8 cellular contexts compared by ENCODE assay signal in genomic region chr16:18762713-18763112, GRCh38. TPM values are rescaled to one million over a fixed set of nuclear protein-coding genes. Genes with fewer than 3 reads are reported as not detected.
DNase-seq lines count a peak whose midpoint lies in the region; ATAC-seq, FAIRE-seq and TF ChIP-seq lines count a peak whose summit lies in the region.
"Not testable (repeated sequence)": the region's sequence is repeated elsewhere in the genome, so short reads cannot be mapped to it uniquely, and the experiment has no call there.

No MANE protein-coding gene starts in this region.

- H4K5ac ChIP-seq in IMR-90 (ENCODE audit: low read depth, low read length) = not testable (repeated sequence)

- not testable (repeated sequence) for H2BK120ac ChIP-seq in IMR-90 (ENCODE audit: low read depth, low read length)

- DNase-seq in GM19239 (ENCODE audit: insufficient read length, low spot score); IMR-90; activated naive CD4-positive, alpha-beta T cell treated with anti-CD3 and anti-CD28 coated beads, Interleukin-2, amount 50 U/mL, for 72 hours (ENCODE audit: low spot score in 2 of 2); lung (ENCODE audit: low spot score): not testable (repeated sequence)

- intact Hi-C loops in IMR-90 (cut with micrococcal nuclease) = not testable (repeated sequence)

- not testable (repeated sequence) for H3K4me2 ChIP-seq in IMR-90 (ENCODE audit: low read depth, low read length)

- not testable (repeated sequence) for H4K20me1 ChIP-seq in IMR-90 (ENCODE audit: insufficient read depth, low read length)

- peak; percentile 66 for FAIRE-seq in GM19239 (lab: Jason Lieb, UNC)

- not testable (repeated sequence) for H4K8ac ChIP-seq in IMR-90 (ENCODE audit: low read depth in 2 of 2, low read length in 2 of 2)

- H2AFZ ChIP-seq in IMR-90 (replicated peaks; ENCODE audit: low read length, poor library complexity) = not testable (repeated sequence)

- not testable (repeated sequence) for H3K14ac ChIP-seq in IMR-90 (replicated peaks; ENCODE audit: low read depth, low read length)

- TF ChIP-seq CTCF in IMR-90 (conservative IDR thresholded peaks at IDR 0.05; ENCODE audit: low read depth, low read length); lung (IDR thresholded peaks at IDR 0.05; ENCODE audit: control extremely low read depth, extremely low read depth): not testable (repeated sequence)

- H3K27me3 ChIP-seq in IMR-90 (ENCODE audit: control insufficient read depth, insufficient read depth, low read length); lung (ENCODE audit: control insufficient read depth, insufficient read depth): not testable (repeated sequence)

- in situ Hi-C loops in IMR-90 (cut with MboI; ENCODE audit: low sequenced_read_pairs) = not testable (repeated sequence)

- H3K36me3 Mint-ChIP-seq in activated naive CD4-positive, alpha-beta T cell treated with anti-CD3 and anti-CD28 coated beads, Interleukin-2, amount 50 U/mL, for 72 hours = not testable (repeated sequence)

- not testable (repeated sequence) for H3K56ac ChIP-seq in IMR-90 (ENCODE audit: extremely low read depth, insufficient read depth, low read length)

- CTCF ChIA-PET in IMR-90 (lab: Yijun Ruan, JAX) = not testable (repeated sequence)

- H3K9me1 ChIP-seq in IMR-90 (ENCODE audit: insufficient read depth, low read length) = not testable (repeated sequence)

- not testable (repeated sequence) for H3K4ac ChIP-seq in IMR-90 (ENCODE audit: low read depth, low read length)

- H2BK20ac ChIP-seq in IMR-90 (ENCODE audit: low read depth, low read length) = not testable (repeated sequence)

- not testable (repeated sequence) for H2AK9ac ChIP-seq in IMR-90 (replicated peaks; ENCODE audit: low read depth, low read length, poor library complexity)

- TF ChIP-seq POLR2A in IMR-90 (IDR thresholded peaks at IDR 0.05; ENCODE audit: low read depth, low read length) = not testable (repeated sequence)

- peak; percentile 47 for ATAC-seq in GM18502 (IDR thresholded peaks at IDR 0.05; ENCODE audit: poor library complexity, unreplicated experiment)
- peak; percentile 57 for ATAC-seq in GM21619 (IDR thresholded peaks at IDR 0.05; ENCODE audit: unreplicated experiment)
- ATAC-seq in HG02870 (IDR thresholded peaks at IDR 0.05; ENCODE audit: unreplicated experiment) = peak; percentile 52
- peak; percentile 46 for ATAC-seq in HG03139 (IDR thresholded peaks at IDR 0.05; ENCODE audit: unreplicated experiment)
- peak; percentile 66 for ATAC-seq in IMR-90 (ENCODE audit: low read depth)
- ATAC-seq in activated naive CD4-positive, alpha-beta T cell treated with anti-CD3 and anti-CD28 coated beads, Interleukin-2, amount 50 U/mL, for 72 hours = peak; percentile 30 to 69
- peak; percentile 22 for ATAC-seq in lung (ENCODE audit: insufficient read depth, low FRiP score)

- H3K36me3 ChIP-seq in IMR-90 (ENCODE audit: control insufficient read depth, insufficient read depth, low read length); lung (ENCODE audit: control insufficient read depth in 2 of 2, insufficient read depth in 2 of 2, low read length in 2 of 2): not testable (repeated sequence)

- H3K23ac ChIP-seq in IMR-90 (ENCODE audit: low read depth, low read length) = not testable (repeated sequence)

- H4K91ac ChIP-seq in IMR-90 (ENCODE audit: insufficient read depth, low read depth, low read length) = not testable (repeated sequence)

- not testable (repeated sequence) for H3K4me1 ChIP-seq in IMR-90 (ENCODE audit: control insufficient read depth, insufficient read depth, low read length); lung (ENCODE audit: control insufficient read depth in 2 of 2, insufficient read depth in 2 of 2, low read length in 2 of 2)

- not testable (repeated sequence) for H3K27ac Mint-ChIP-seq in activated naive CD4-positive, alpha-beta T cell treated with anti-CD3 and anti-CD28 coated beads, Interleukin-2, amount 50 U/mL, for 72 hours

- H3K79me1 ChIP-seq in IMR-90 (ENCODE audit: low read depth in 1 of 2, low read length in 2 of 2) = not testable (repeated sequence)

- POLR2A ChIA-PET in IMR-90 (lab: Charles Lee; ENCODE audit: unreplicated experiment) = not testable (repeated sequence)

- dilution Hi-C loops in IMR-90 (cut with HindIII; ENCODE audit: low sequenced_read_pairs, unreplicated experiment) = not testable (repeated sequence)

- no CpG with 5 or more reads among the region's 5 CpGs for WGBS in IMR-90 (ENCODE audit: extremely low coverage in 2 of 2, insufficient read length in 1 of 2), 2 experiments
- WGBS in lung, 2 donors = 22 to 32% methylated on average over 3 of the region's 5 CpGs

- H2BK15ac ChIP-seq in IMR-90 (ENCODE audit: low read depth, low read length) = not testable (repeated sequence)

- not testable (repeated sequence) for H2BK5ac ChIP-seq in IMR-90 (ENCODE audit: low read depth, low read length, poor library complexity, severe bottlenecking)

- not testable (repeated sequence) for H3K27ac ChIP-seq in IMR-90 (ENCODE audit: insufficient read depth, low read length); lung (ENCODE audit: low read depth in 1 of 2, low read length in 1 of 2)

- not testable (repeated sequence) for TF ChIP-seq RAD21 in IMR-90 (IDR thresholded peaks at IDR 0.05; ENCODE audit: low read length)

- not testable (repeated sequence) for H3K9me3 Mint-ChIP-seq in activated naive CD4-positive, alpha-beta T cell treated with anti-CD3 and anti-CD28 coated beads, Interleukin-2, amount 50 U/mL, for 72 hours

- BruUV-seq in IMR-90 (replicated peaks; lab: Mats Ljungman, UMichigan) = not testable (repeated sequence)

- not testable (repeated sequence) for H3K4me3 ChIP-seq in IMR-90 (ENCODE audit: insufficient read depth, low read depth, low read length); lung

- not testable (repeated sequence) for H3K18ac ChIP-seq in IMR-90 (ENCODE audit: low read depth, low read length)

- H3K9ac ChIP-seq in IMR-90 (ENCODE audit: low read depth, low read length) = not testable (repeated sequence)

- not testable (repeated sequence) for H3K9me3 ChIP-seq in IMR-90 (ENCODE audit: control insufficient read depth, insufficient read depth, low read length); lung (ENCODE audit: control insufficient read depth in 2 of 2, insufficient read depth in 1 of 2, low read length in 1 of 2)

- not testable (repeated sequence) for H2AK5ac ChIP-seq in IMR-90 (ENCODE audit: low read depth, low read length)

TF ChIP-seq in IMR-90, 13 proteins besides CTCF, POLR2A, EP300 and RAD21:
- 0 out of 2 replicates have a peak, but pooled peaks have one; percentile 2 for TF ChIP-seq NFE2L2 (IDR thresholded peaks at IDR 0.05; ENCODE audit: low read depth, low read length)

RNA-seq across cellular contexts. Expression of gene RPS15A, which starts 27.4 kb away (rescaled TPM):
- total RNA-seq in IMR-90 (2012; rRNA removed) = 2,973 and 4,619 TPM in 2 replicates
- polyA plus RNA-seq in IMR-90 (2012; rRNA removed) = 4,450 and 4,588 TPM in 2 replicates
- polyA plus RNA-seq in IMR-90 (2012; cell fraction: cytosol; rRNA removed) = 1,608 and 2,537 TPM in 2 replicates
- 179 and 1,902 TPM in 2 replicates for polyA plus RNA-seq in IMR-90 (2012; cell fraction: nucleus; rRNA removed; ENCODE audit: low replicate concordance)
- 1,000 to 10,000 TPM; 2,227 to 2,841 TPM for total RNA-seq in activated naive CD4-positive, alpha-beta T cell treated with anti-CD3 and anti-CD28 coated beads, Interleukin-2, amount 50 U/mL, for 72 hours
- total RNA-seq in lung = 1,000 to 10,000 TPM in 1 of 2 donors, 100 to 1,000 TPM in 1; 887 to 1,628 TPM
- 1,000 to 10,000 TPM; 2,696 to 3,620 TPM for polyA plus RNA-seq in lung

RNA-seq across cellular contexts. Expression of gene ARL6IP1, which starts 38.6 kb away (rescaled TPM):
- 190 and 614 TPM in 2 replicates for total RNA-seq in IMR-90 (2012; rRNA removed)
- 69.6 and 78.1 TPM in 2 replicates for polyA plus RNA-seq in IMR-90 (2012; rRNA removed)
- 35.9 and 128 TPM in 2 replicates for polyA plus RNA-seq in IMR-90 (2012; cell fraction: cytosol; rRNA removed)
- 10.2 and 36.5 TPM in 2 replicates for polyA plus RNA-seq in IMR-90 (2012; cell fraction: nucleus; rRNA removed; ENCODE audit: low replicate concordance)
- total RNA-seq in activated naive CD4-positive, alpha-beta T cell treated with anti-CD3 and anti-CD28 coated beads, Interleukin-2, amount 50 U/mL, for 72 hours = 100 to 1,000 TPM; 116 to 164 TPM
- 100 to 1,000 TPM in 1 of 2 donors, 10 to 100 TPM in 1; 72.9 to 150 TPM for total RNA-seq in lung
- polyA plus RNA-seq in lung = 10 to 100 TPM; 66.9 to 77.2 TPM
